ENCODE assay signal across 36 cellular contexts in the genomic region with DNA sequence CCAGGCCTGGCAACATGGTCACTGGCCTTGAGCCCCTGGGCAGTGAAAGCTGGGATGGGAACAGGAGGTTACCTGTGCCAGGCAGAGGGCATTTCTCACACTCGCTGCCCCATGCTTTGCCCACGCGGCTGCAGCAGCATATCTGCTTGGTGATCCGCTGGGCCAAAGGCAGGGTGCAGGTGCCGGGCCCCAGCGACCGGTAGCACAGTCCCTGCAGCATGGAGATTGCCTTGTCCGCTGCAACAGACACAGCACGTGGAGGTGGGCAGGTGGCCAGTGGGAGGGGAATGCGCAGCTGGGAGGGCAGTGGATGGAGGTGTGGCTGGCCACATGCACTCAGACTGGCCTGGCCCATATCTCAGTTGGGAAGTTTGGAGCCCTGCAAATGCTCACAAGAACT.
"Had no signal": no experiment of that assay in that cellular context is flagged by ENCODE, and none has a peak within 500 bp of the region (broad histone marks: within the 10 kb centered on the region; RNA-seq: fewer than 3 reads in every experiment).

No MANE protein-coding gene starts in this region.

- H3K27me3 Mint-ChIP-seq: activated naive CD8-positive, alpha-beta T cell had no signal

- DNase-seq: activated B cell treated with CpG ODN at 0.5 μM for 24 hours; activated CD4-positive, alpha-beta memory T cell treated with anti-CD3 and anti-CD28 coated beads for 36 hours; activated CD4-positive, alpha-beta T cell treated with anti-CD3 and anti-CD28 coated beads for 4 hours; activated CD4-positive, alpha-beta T cell treated with anti-CD3 and anti-CD28 coated beads, Interleukin-2, amount 50 U/mL, for 1 hour; activated CD4-positive, CD25-positive, alpha-beta regulatory T cell treated with anti-CD3 and anti-CD28 coated beads, Interleukin-2, amount 50 U/mL, for 72 hours; activated CD8-positive, alpha-beta memory T cell treated with anti-CD3 and anti-CD28 coated beads for 24 hours; activated CD8-positive, alpha-beta memory T cell treated with anti-CD3 and anti-CD28 coated beads, Interleukin-2, amount 10 ng/mL, durations not matched to agents 7 days and 5 days; activated CD8-positive, alpha-beta memory T cell treated with anti-CD3 and anti-CD28 coated beads, Interleukin-2, amount 50 U/mL, for 48 hours; activated effector memory CD4-positive, alpha-beta T cell treated with Interleukin-2 at 50 U/mL for 16 hours; activated naive CD4-positive, alpha-beta T cell treated with anti-CD3 and anti-CD28 coated beads, Interleukin-2, amount 10 ng/mL, durations not matched to agents 7 days and 5 days; activated naive CD8-positive, alpha-beta T cell treated with anti-CD3 and anti-CD28 coated beads, Interleukin-2, amount 50 U/mL, for 24 hours; activated T-cell treated with anti-CD3 and anti-CD28 coated beads, Interleukin-2, amount 50 U/mL, for 48 hours; anterior cingulate cortex; brain microvascular endothelial cell; Kasumi-1; KG1; MG63; NCI-H1048; NCI-H1105 treated with DMSO at 0.1 percent for 48 hours; NCI-H1436 treated with DMSO at 0.1 percent for 48 hours; NCI-H1694 treated with DMSO at 0.1 percent for 48 hours; NCI-H2107; NCI-H2171; NCI-H226; NCI-H446 treated with DMSO at 0.1 percent for 48 hours; NCI-H524; NCI-H69; NCI-H82; SHP77 treated with DMSO at 0.1 percent for 48 hours; T-cell; T-helper 2 cell; T-helper 9 cell had no signal

- H3K4me3 ChIP-seq: cardiac muscle cell, MG63 had no signal

- H3K27me3 ChIP-seq: brain microvascular endothelial cell, cardiac muscle cell, MG63 had no signal

- H3K4me3 Mint-ChIP-seq: activated B cell treated with CpG ODN at 0.5 μM for 24 hours; activated CD4-positive, alpha-beta memory T cell treated with anti-CD3 and anti-CD28 coated beads for 36 hours; activated CD8-positive, alpha-beta memory T cell treated with anti-CD3 and anti-CD28 coated beads, Interleukin-2, amount 10 ng/mL, durations not matched to agents 7 days and 5 days; activated naive CD4-positive, alpha-beta T cell treated with anti-CD3 and anti-CD28 coated beads, Interleukin-2, amount 10 ng/mL, durations not matched to agents 7 days and 5 days; activated naive CD8-positive, alpha-beta T cell; activated naive CD8-positive, alpha-beta T cell treated with anti-CD3 and anti-CD28 coated beads, Interleukin-2, amount 50 U/mL, for 24 hours; T-cell had no signal

- H3K27ac Mint-ChIP-seq: activated B cell treated with CpG ODN at 0.5 μM for 24 hours; activated CD4-positive, alpha-beta memory T cell treated with anti-CD3 and anti-CD28 coated beads for 36 hours; activated CD8-positive, alpha-beta memory T cell treated with anti-CD3 and anti-CD28 coated beads, Interleukin-2, amount 10 ng/mL, durations not matched to agents 7 days and 5 days; activated naive CD4-positive, alpha-beta T cell treated with anti-CD3 and anti-CD28 coated beads, Interleukin-2, amount 10 ng/mL, durations not matched to agents 7 days and 5 days; activated naive CD8-positive, alpha-beta T cell; activated naive CD8-positive, alpha-beta T cell treated with anti-CD3 and anti-CD28 coated beads, Interleukin-2, amount 50 U/mL, for 24 hours; T-cell had no signal

- ATAC-seq: activated CD8-positive, alpha-beta memory T cell treated with anti-CD3 and anti-CD28 coated beads, Interleukin-2, amount 10 ng/mL, durations not matched to agents 7 days and 5 days; activated naive CD8-positive, alpha-beta T cell treated with anti-CD3 and anti-CD28 coated beads, Interleukin-2, amount 50 U/mL, for 24 hours; SK-N-SH treated with all-trans-retinoic acid at 6 μM for 48 hours; T-cell had no signal

- H3K27ac ChIP-seq: brain microvascular endothelial cell, cardiac muscle cell, VCaP had no signal

- H3K36me3 ChIP-seq: cardiac muscle cell, MG63 had no signal

- H3K9me3 ChIP-seq: MG63 had no signal

- H3K36me3 Mint-ChIP-seq: activated CD4-positive, alpha-beta memory T cell treated with anti-CD3 and anti-CD28 coated beads for 36 hours; activated CD8-positive, alpha-beta memory T cell treated with anti-CD3 and anti-CD28 coated beads, Interleukin-2, amount 10 ng/mL, durations not matched to agents 7 days and 5 days; activated naive CD4-positive, alpha-beta T cell treated with anti-CD3 and anti-CD28 coated beads, Interleukin-2, amount 10 ng/mL, durations not matched to agents 7 days and 5 days; activated naive CD8-positive, alpha-beta T cell; T-cell had no signal
